ENCODE assay signal across 29 cellular contexts in the genomic region with DNA sequence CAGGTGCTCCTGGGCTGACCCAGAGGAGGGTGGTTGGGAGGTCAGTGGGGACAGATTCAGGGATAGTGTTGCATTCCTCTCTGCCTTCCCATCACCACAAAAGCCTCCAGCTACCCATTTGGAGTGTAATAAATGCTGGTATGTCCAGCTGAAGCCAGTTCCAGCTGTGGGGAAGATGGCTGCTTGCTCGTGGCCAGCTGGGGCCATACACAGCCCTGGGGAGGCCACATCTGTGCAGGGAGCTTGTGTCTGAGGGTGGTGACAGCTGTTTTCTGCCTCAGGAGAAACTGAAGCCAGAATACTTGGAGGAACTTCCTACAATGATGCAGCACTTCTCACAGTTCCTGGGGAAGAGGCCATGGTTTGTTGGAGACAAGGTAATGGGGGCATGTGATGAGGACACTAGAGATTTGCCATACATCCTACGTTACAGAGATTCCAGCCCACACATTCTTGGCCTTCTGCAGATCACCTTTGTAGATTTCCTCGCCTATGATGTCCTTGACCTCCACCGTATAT. TPM values are rescaled to one million over a fixed set of nuclear protein-coding genes. Genes with fewer than 3 reads are reported as not detected.
DNase-seq lines count a peak whose midpoint lies in the region; ATAC-seq and TF ChIP-seq lines count a peak whose summit lies in the region.
"Had no signal": no experiment of that assay in that cellular context is flagged by ENCODE, and none has a peak within 500 bp of the region (broad histone marks: within the 10 kb centered on the region; RNA-seq: fewer than 3 reads in every experiment).

No MANE protein-coding gene starts in this region.

- H3K18ac ChIP-seq in mesendoderm (ENCODE audit: low read length), result no peak overlapping the region

- DNase-seq in natural killer cell (no peak), chondrocyte (ENCODE audit: low spot score) (peak; percentile 29), mesendoderm (no peak), type B pancreatic cell (ENCODE audit: extremely low spot score, unreplicated experiment) (no peak), NCI-H446 treated with DMSO at 0.1 percent for 48 hours (lab: John Stamatoyannopoulos, UW) (no peak)
- DNase-seq in natural killer cell treated with Interleukin-12 subunit alpha and Interleukin-12 subunit beta and Interleukin-15 and Interleukin-18, amount 100 ng/mL, for 72 hours (ENCODE audit: low spot score), result no peak
- DNase-seq: ACHN; activated CD4-positive, alpha-beta T cell treated with anti-CD3 and anti-CD28 coated beads for 36 hours; activated naive CD4-positive, alpha-beta T cell treated with anti-CD3 and anti-CD28 coated beads for 36 hours; activated T-cell treated with anti-CD3 and anti-CD28 coated beads, Interleukin-2, amount 50 U/mL, for 48 hours; amygdala; Caco-2; Kasumi-1; NCI-H187; NCI-H2171 treated with DMSO at 0.1 percent for 48 hours; NCI-H526; stimulated activated CD4-positive, alpha-beta T cell treated with anti-CD3 and anti-CD28 coated beads, Interleukin-4, amount 100 ng/mL, for 24 hours; stimulated activated naive CD4-positive, alpha-beta T cell treated with Interleukin-2 at 50 U/mL for 16 hours; T-helper 17 cell had no signal

- peaks cover 2% of the 10 kb centered on the region for H3K4me1 ChIP-seq in mesendoderm (ENCODE audit: control insufficient read depth, low read depth, low read length)
- H3K4me1 ChIP-seq: Caco-2 had no signal

- H3K36me3 Mint-ChIP-seq in natural killer cell (no peaks in the 10 kb centered on the region), chondrocyte (ENCODE audit: low read depth) (peaks cover 1% of the 10 kb centered on the region), type B pancreatic cell (no peaks in the 10 kb centered on the region)
- H3K36me3 Mint-ChIP-seq in natural killer cell treated with Interleukin-12 subunit alpha and Interleukin-12 subunit beta and Interleukin-15 and Interleukin-18, amount 100 ng/mL, for 72 hours, result no peaks in the 10 kb centered on the region

- no peak for TF ChIP-seq CTCF in natural killer cell (IDR thresholded peaks at IDR 0.05)
- no peak for TF ChIP-seq CTCF in chondrocyte (IDR thresholded peaks at IDR 0.05)
- TF ChIP-seq CTCF in type B pancreatic cell (conservative IDR thresholded peaks at IDR 0.05), result no peak

- no peak overlapping the region for H2BK15ac ChIP-seq in mesendoderm (replicated peaks; ENCODE audit: low read depth)

- H3K4ac ChIP-seq in mesendoderm (ENCODE audit: low read depth, low read length), result no peak overlapping the region

- H4K8ac ChIP-seq in mesendoderm (ENCODE audit: low read depth, low read length), result no peak overlapping the region

- H3K79me1 ChIP-seq in mesendoderm (ENCODE audit: low read length), result no peaks in the 10 kb centered on the region

- H3K27me3 Mint-ChIP-seq in natural killer cell (ENCODE audit: low read depth in 2 of 2), result peaks cover 0 to 3% of the 10 kb centered on the region in 2 donors
- H3K27me3 Mint-ChIP-seq in natural killer cell treated with Interleukin-12 subunit alpha and Interleukin-12 subunit beta and Interleukin-15 and Interleukin-18, amount 100 ng/mL, for 72 hours, result peaks cover 0 to 5% of the 10 kb centered on the region in 2 donors
- H3K27me3 Mint-ChIP-seq in chondrocyte (ENCODE audit: low read depth), result no peaks in the 10 kb centered on the region
- no peaks in the 10 kb centered on the region for H3K27me3 Mint-ChIP-seq in type B pancreatic cell
- H3K27me3 Mint-ChIP-seq: activated CD4-positive, alpha-beta T cell treated with anti-CD3 and anti-CD28 coated beads for 36 hours; T-helper 17 cell had no signal

- H3K4me3 Mint-ChIP-seq in natural killer cell (peak overlapping the region; percentile 42), chondrocyte (ENCODE audit: unreplicated experiment) (no peak overlapping the region), type B pancreatic cell (peak overlapping the region; percentile 56)
- no peak overlapping the region for H3K4me3 Mint-ChIP-seq in natural killer cell treated with Interleukin-12 subunit alpha and Interleukin-12 subunit beta and Interleukin-15 and Interleukin-18, amount 100 ng/mL, for 72 hours
- H3K4me3 Mint-ChIP-seq: activated CD4-positive, alpha-beta T cell treated with anti-CD3 and anti-CD28 coated beads for 36 hours; activated naive CD4-positive, alpha-beta T cell treated with anti-CD3 and anti-CD28 coated beads for 36 hours; T-helper 17 cell had no signal

- no peak overlapping the region for H3K27ac ChIP-seq in mesendoderm (ENCODE audit: low read depth, low read length)
- H3K27ac ChIP-seq: SJSA1, thoracic aorta had no signal

- no peak overlapping the region for H4K5ac ChIP-seq in mesendoderm (ENCODE audit: low read length)

- H2BK5ac ChIP-seq in mesendoderm (ENCODE audit: low read length), result no peak overlapping the region

- peak overlapping the region; percentile 80 for H3K23ac ChIP-seq in mesendoderm (ENCODE audit: low read length)

- H3K4me3 ChIP-seq in mesendoderm (ENCODE audit: low read length), result no peak overlapping the region
- H3K4me3 ChIP-seq: coronary artery, SJSA1, thoracic aorta had no signal

- peaks cover 3% of the 10 kb centered on the region for H3K27me3 ChIP-seq in mesendoderm (ENCODE audit: insufficient read depth, low read length, poor library complexity)
- H3K27me3 ChIP-seq: SJSA1 had no signal

- ATAC-seq in natural killer cell (no peak), HG02763 (IDR thresholded peaks at IDR 0.05; ENCODE audit: unreplicated experiment) (no peak), GM21737 (IDR thresholded peaks at IDR 0.05; ENCODE audit: unreplicated experiment) (no peak)
- ATAC-seq in natural killer cell treated with Interleukin-12 subunit alpha and Interleukin-12 subunit beta and Interleukin-15 and Interleukin-18, amount 100 ng/mL, for 72 hours, result no peak
- ATAC-seq: activated CD4-positive, alpha-beta T cell treated with anti-CD3 and anti-CD28 coated beads for 36 hours; T-helper 17 cell had no signal

- no peak overlapping the region for H3K9ac ChIP-seq in mesendoderm (ENCODE audit: low read length)

- H2BK120ac ChIP-seq in mesendoderm (ENCODE audit: low read depth, low read length), result no peak overlapping the region

- intact Hi-C loops in natural killer cell (cut with micrococcal nuclease), result no loop called here

- H3K4me1 Mint-ChIP-seq in natural killer cell (peaks cover 16 to 27% of the 10 kb centered on the region in 2 donors), chondrocyte (ENCODE audit: low read depth) (peaks cover 24% of the 10 kb centered on the region), type B pancreatic cell (ENCODE audit: unreplicated experiment) (peaks cover 31% of the 10 kb centered on the region)
- H3K4me1 Mint-ChIP-seq in natural killer cell treated with Interleukin-12 subunit alpha and Interleukin-12 subunit beta and Interleukin-15 and Interleukin-18, amount 100 ng/mL, for 72 hours (ENCODE audit: low read depth in 2 of 2), result peaks cover 14 to 19% of the 10 kb centered on the region in 2 donors

- WGBS in mesendoderm (ENCODE audit: extremely low coverage, insufficient coverage, low lambda C conversion rate), result no CpG with 5 or more reads among the region's 4 CpGs

- no peaks in the 10 kb centered on the region for H3K36me3 ChIP-seq in mesendoderm (ENCODE audit: control insufficient read depth, insufficient read depth, low read length)

- H3K9me3 Mint-ChIP-seq in natural killer cell (no peaks in the 10 kb centered on the region), chondrocyte (ENCODE audit: low read depth) (no peaks in the 10 kb centered on the region), type B pancreatic cell (no peaks in the 10 kb centered on the region)
- H3K9me3 Mint-ChIP-seq in natural killer cell treated with Interleukin-12 subunit alpha and Interleukin-12 subunit beta and Interleukin-15 and Interleukin-18, amount 100 ng/mL, for 72 hours, result no peaks in the 10 kb centered on the region
- H3K9me3 Mint-ChIP-seq: activated naive CD4-positive, alpha-beta T cell treated with anti-CD3 and anti-CD28 coated beads for 36 hours had no signal

- H3K56ac ChIP-seq in mesendoderm (ENCODE audit: low read length), result no peak overlapping the region

- H3K79me2 ChIP-seq in mesendoderm (ENCODE audit: control insufficient read depth, insufficient read depth, low read length), result no peaks in the 10 kb centered on the region

- no peak overlapping the region for H3K4me2 ChIP-seq in mesendoderm (ENCODE audit: low read length)

- no peak overlapping the region for H2AK5ac ChIP-seq in mesendoderm (ENCODE audit: low read length)

- H3K27ac Mint-ChIP-seq in natural killer cell (no peak overlapping the region), chondrocyte (ENCODE audit: unreplicated experiment) (no peak overlapping the region), type B pancreatic cell (peak overlapping the region; percentile 44)
- no peak overlapping the region for H3K27ac Mint-ChIP-seq in natural killer cell treated with Interleukin-12 subunit alpha and Interleukin-12 subunit beta and Interleukin-15 and Interleukin-18, amount 100 ng/mL, for 72 hours
- H3K27ac Mint-ChIP-seq: activated CD4-positive, alpha-beta T cell treated with anti-CD3 and anti-CD28 coated beads for 36 hours; activated naive CD4-positive, alpha-beta T cell treated with anti-CD3 and anti-CD28 coated beads for 36 hours had no signal

RNA-seq across cellular contexts. Expression of gene GSTM4, which starts 2.7 kb away (rescaled TPM):
- total RNA-seq in natural killer cell (10 to 100 TPM; 20.5 to 48.8 (median 47.1) TPM), chondrocyte (14.5 to 20.8 TPM (median 14.8 TPM) in 3 replicates), type B pancreatic cell (ENCODE audit: low replicate concordance) (37.5 and 42.2 TPM in 2 replicates)
- total RNA-seq in natural killer cell treated with Interleukin-12 subunit alpha and Interleukin-12 subunit beta and Interleukin-15 and Interleukin-18, amount 100 ng/mL, for 72 hours, result 10 to 100 TPM in 1 of 2 donors, 1 to 10 TPM in 1; 8.4 to 25.1 TPM
- polyA plus RNA-seq in mesendoderm (2013, experiment 1 of 2), result 9.2 TPM
- polyA plus RNA-seq in mesendoderm (2013, experiment 2 of 2), result 9.5 TPM

RNA-seq across cellular contexts. Expression of gene GSTM2, which starts 9.3 kb away (rescaled TPM):
- 100 to 1,000 TPM; 142 to 315 (median 205) TPM for total RNA-seq in natural killer cell
- 10 to 100 TPM in 1 of 2 donors, 1 to 10 TPM in 1; 3.6 to 10.8 TPM for total RNA-seq in natural killer cell treated with Interleukin-12 subunit alpha and Interleukin-12 subunit beta and Interleukin-15 and Interleukin-18, amount 100 ng/mL, for 72 hours
- total RNA-seq in chondrocyte, result 24.6 to 41.3 TPM (median 25.8 TPM) in 3 replicates
- polyA plus RNA-seq in mesendoderm (2013, experiment 1 of 2), result 10.1 TPM
- 10.5 TPM for polyA plus RNA-seq in mesendoderm (2013, experiment 2 of 2)
- 26.8 and 75.6 TPM in 2 replicates for total RNA-seq in type B pancreatic cell (ENCODE audit: low replicate concordance)

RNA-seq across cellular contexts. Expression of gene GSTM1, which starts 29.0 kb away (rescaled TPM):
- total RNA-seq in natural killer cell, result 10 to 100 TPM in 2 of 3 donors, not detected in 1; 31.9 to 34.7 TPM
- 10 to 100 TPM in 1 of 2 donors, not detected in 1; 43.1 TPM for total RNA-seq in natural killer cell treated with Interleukin-12 subunit alpha and Interleukin-12 subunit beta and Interleukin-15 and Interleukin-18, amount 100 ng/mL, for 72 hours
- 8.9 to 17.8 TPM (median 17.8 TPM) in 3 replicates for total RNA-seq in chondrocyte
- 25.3 TPM for polyA plus RNA-seq in mesendoderm (2013, experiment 1 of 2)
- 23.1 TPM for polyA plus RNA-seq in mesendoderm (2013, experiment 2 of 2)
- total RNA-seq in type B pancreatic cell (ENCODE audit: low replicate concordance), result 6.6 and 37.3 TPM in 2 replicates
- total RNA-seq: activated CD8-positive, alpha-beta memory T cell treated with anti-CD3 and anti-CD28 coated beads for 36 hours; activated naive CD4-positive, alpha-beta T cell treated with anti-CD3 and anti-CD28 coated beads for 36 hours; Caco-2; glomerular endothelial cell; lung microvascular endothelial cell; osteoblast; thoracic aorta had no signal

RNA-seq across cellular contexts. Expression of gene AMPD2, which starts 39.0 kb away (rescaled TPM):
- 100 to 1,000 TPM; 200 to 271 (median 243) TPM for total RNA-seq in natural killer cell
- 100 to 1,000 TPM in 1 of 2 donors, 10 to 100 TPM in 1; 79.0 to 144 TPM for total RNA-seq in natural killer cell treated with Interleukin-12 subunit alpha and Interleukin-12 subunit beta and Interleukin-15 and Interleukin-18, amount 100 ng/mL, for 72 hours
- 70.6 to 100 TPM (median 74.2 TPM) in 3 replicates for total RNA-seq in chondrocyte
- polyA plus RNA-seq in mesendoderm (2013, experiment 1 of 2), result 26.9 TPM
- polyA plus RNA-seq in mesendoderm (2013, experiment 2 of 2), result 26.2 TPM
- 71.1 and 105 TPM in 2 replicates for total RNA-seq in type B pancreatic cell (ENCODE audit: low replicate concordance)

RNA-seq across cellular contexts. Expression of gene GNAT2, which starts 39.2 kb away (rescaled TPM):
- total RNA-seq in natural killer cell (not detected), chondrocyte (not detected in 3 replicates), type B pancreatic cell (ENCODE audit: low replicate concordance) (not detected in 2 replicates)
- under 1 TPM in 1 of 2 donors, not detected in 1; 0.64 TPM for total RNA-seq in natural killer cell treated with Interleukin-12 subunit alpha and Interleukin-12 subunit beta and Interleukin-15 and Interleukin-18, amount 100 ng/mL, for 72 hours
- 0.13 TPM for polyA plus RNA-seq in mesendoderm (2013, experiment 1 of 2)
- 0.25 TPM for polyA plus RNA-seq in mesendoderm (2013, experiment 2 of 2)
- total RNA-seq: Caco-2, glomerular endothelial cell, kidney epithelial cell, T-helper 17 cell, thoracic aorta had no signal

Comparison
In these comparisons a context has a peak if more than half of its experiments do, and no peak if none do; other contexts are left out.
1. H3K4me3 Mint-ChIP-seq: peak in natural killer cell (single experiment) and type B pancreatic cell (single experiment); none in natural killer cell treated with Interleukin-12 subunit alpha and Interleukin-12 subunit beta and Interleukin-15 and Interleukin-18, amount 100 ng/mL, for 72 hours (single experiment) and chondrocyte (single experiment).